27 cellular contexts compared by ENCODE assay signal in genomic region chr14:54480830-54481562, GRCh38. TPM values are rescaled to one million over a fixed set of nuclear protein-coding genes. Genes with fewer than 3 reads are reported as not detected.
DNase-seq lines count a peak whose midpoint lies in the region; ATAC-seq, FAIRE-seq and TF ChIP-seq lines count a peak whose summit lies in the region.
"Had no signal": no experiment of that assay in that cellular context is flagged by ENCODE, and none has a peak within 500 bp of the region (broad histone marks: within the 10 kb centered on the region; RNA-seq: fewer than 3 reads in every experiment).

No MANE protein-coding gene starts in this region.

- no peaks in the 10 kb centered on the region for H3K9me3 Mint-ChIP-seq in endodermal cell
- H3K9me3 Mint-ChIP-seq: activated CD4-positive, alpha-beta memory T cell treated with anti-CD3 and anti-CD28 coated beads for 36 hours; activated T-helper 1 cell treated with anti-CD3 and anti-CD28 coated beads, Interleukin-12 subunit alpha, Interleukin-12 subunit beta, Interleukin-2, Interleukin-4 antibody, amounts not matched to agents 30 ng/mL and 10 ng/mL and 1 ng/mL, durations not matched to agents 14 hours and 24 hours and 36 hours; central memory CD8-positive, alpha-beta T cell; neural crest cell had no signal

- no peaks in the 10 kb centered on the region for H3K27me3 ChIP-seq in DOHH2 (ENCODE audit: control insufficient read depth, low read length)
- H3K27me3 ChIP-seq in endodermal cell (ENCODE audit: control insufficient read depth, insufficient read depth, low read length, poor library complexity, severe bottlenecking), result no peaks in the 10 kb centered on the region
- H3K27me3 ChIP-seq in osteoblast (ENCODE audit: insufficient read depth, low read length), result no peaks in the 10 kb centered on the region
- H3K27me3 ChIP-seq: BLaER1 had no signal

- TF ChIP-seq CTCF in DOHH2 (IDR thresholded peaks at IDR 0.05; ENCODE audit: low read depth, low read length, poor library complexity, severe bottlenecking) (no peak), LNCaP clone FGC (IDR thresholded peaks at IDR 0.05; ENCODE audit: control insufficient read depth, extremely low read depth, insufficient read depth) (peak; percentile 23; the same call in 1 of the 2 replicates), endodermal cell (conservative IDR thresholded peaks at IDR 0.05) (peak; percentile 35), osteoblast (IDR thresholded peaks at IDR 0.05; ENCODE audit: extremely low read depth, low read depth, low read length) (no peak)

- no peaks in the 10 kb centered on the region for H3K9me3 ChIP-seq in DOHH2 (ENCODE audit: control insufficient read depth, insufficient read depth, low read length)
- no peaks in the 10 kb centered on the region for H3K9me3 ChIP-seq in endodermal cell (ENCODE audit: control insufficient read depth, low read length)
- H3K9me3 ChIP-seq in osteoblast (ENCODE audit: low read depth, low read length), result no peaks in the 10 kb centered on the region

- FAIRE-seq in GM12892 (lab: Jason Lieb, UNC), result no peak
- FAIRE-seq: urothelium cell line had no signal

- H3K27me3 Mint-ChIP-seq in endodermal cell (ENCODE audit: insufficient read depth), result no peaks in the 10 kb centered on the region
- H3K27me3 Mint-ChIP-seq: activated CD4-positive, alpha-beta memory T cell treated with anti-CD3 and anti-CD28 coated beads for 36 hours; central memory CD8-positive, alpha-beta T cell; T-helper 17 cell had no signal

- TF ChIP-seq POLR2A in GM12892 (IDR thresholded peaks at IDR 0.05; ENCODE audit: low read depth, low read length), result no peak

- H3K4me1 ChIP-seq in DOHH2 (ENCODE audit: control insufficient read depth, low read length) (peaks cover 64% of the 10 kb centered on the region), endodermal cell (ENCODE audit: control insufficient read depth, insufficient read depth, low read length) (peaks cover 5% of the 10 kb centered on the region), osteoblast (ENCODE audit: insufficient read depth, low read length) (peaks cover 29% of the 10 kb centered on the region)

- H3K4me3 ChIP-seq in DOHH2 (ENCODE audit: low read length), result peak overlapping the region; percentile 4; the same call in 1 of the 2 replicates
- peak overlapping the region; percentile 12; the same call in 1 of the 2 replicates for H3K4me3 ChIP-seq in LNCaP clone FGC (ENCODE audit: low read depth, low read length)
- no peak overlapping the region for H3K4me3 ChIP-seq in endodermal cell (ENCODE audit: low read length)
- no peak overlapping the region for H3K4me3 ChIP-seq in osteoblast (ENCODE audit: insufficient read depth, low read length)
- H3K4me3 ChIP-seq: BLaER1, skin epidermis had no signal

- no peak overlapping the region for H2AFZ ChIP-seq in osteoblast (ENCODE audit: low read length)

- H3K27ac ChIP-seq in DOHH2 (ENCODE audit: low read depth, low read length) (0 out of 2 replicates have a peak overlapping the region, but pooled peaks have one; percentile 2), endodermal cell (ENCODE audit: low read depth, low read length) (no peak overlapping the region), osteoblast (ENCODE audit: low read depth, low read length) (peak overlapping the region; percentile 40)
- H3K27ac ChIP-seq: BLaER1, skin epidermis had no signal

- no peak overlapping the region for H3K4me3 Mint-ChIP-seq in endodermal cell
- H3K4me3 Mint-ChIP-seq: activated CD4-positive, alpha-beta memory T cell treated with anti-CD3 and anti-CD28 coated beads for 36 hours; activated T-helper 1 cell treated with anti-CD3 and anti-CD28 coated beads, Interleukin-12 subunit alpha, Interleukin-12 subunit beta, Interleukin-2, Interleukin-4 antibody, amounts not matched to agents 30 ng/mL and 10 ng/mL and 1 ng/mL, durations not matched to agents 14 hours and 24 hours and 36 hours; central memory CD8-positive, alpha-beta T cell; neural crest cell; T-helper 17 cell had no signal

- H3K4me1 Mint-ChIP-seq in endodermal cell, result peaks cover 19% of the 10 kb centered on the region

- H3K9ac ChIP-seq in endodermal cell (ENCODE audit: extremely low read depth, low read length, poor library complexity, severe bottlenecking), result no peak overlapping the region
- H3K9ac ChIP-seq: BLaER1 had no signal

- 90 to 100% methylated on average over 2 to 3 of the region's 4 CpGs for WGBS in endodermal cell (ENCODE audit: insufficient coverage in 1 of 2, insufficient read length in 1 of 2), 2 experiments

- H3K4me2 ChIP-seq in DOHH2 (ENCODE audit: low read length) (peak overlapping the region; percentile 92), osteoblast (ENCODE audit: insufficient read depth, low read length) (no peak overlapping the region)
- H3K4me2 ChIP-seq: BLaER1 had no signal

- peaks cover 23% of the 10 kb centered on the region for H3F3A ChIP-seq in DOHH2 (ENCODE audit: control insufficient read depth, insufficient read depth)

- ATAC-seq in HG02798 (IDR thresholded peaks at IDR 0.05; ENCODE audit: poor library complexity, unreplicated experiment), result no peak
- ATAC-seq: HCT116, left colon, SK-N-SH treated with all-trans-retinoic acid at 6 μM for 48 hours, T-helper 17 cell had no signal

- H3K9me2 ChIP-seq in DOHH2 (replicated peaks; ENCODE audit: control insufficient read depth, low read length), result no peaks in the 10 kb centered on the region

- no peaks in the 10 kb centered on the region for H4K20me1 ChIP-seq in DOHH2 (ENCODE audit: control insufficient read depth, insufficient read depth, low read depth, low read length)
- peaks cover 4% of the 10 kb centered on the region for H4K20me1 ChIP-seq in osteoblast (ENCODE audit: insufficient read depth, low read length)

- H3K79me2 ChIP-seq in DOHH2 (ENCODE audit: control insufficient read depth, low read length) (peaks cover 53% of the 10 kb centered on the region), osteoblast (ENCODE audit: insufficient read depth, low read length) (peaks cover 63% of the 10 kb centered on the region)

- H3K36me3 Mint-ChIP-seq in endodermal cell (ENCODE audit: low read depth), result peaks cover 44% of the 10 kb centered on the region

- H3K27ac Mint-ChIP-seq in endodermal cell, result no peak overlapping the region
- H3K27ac Mint-ChIP-seq: activated CD4-positive, alpha-beta memory T cell treated with anti-CD3 and anti-CD28 coated beads for 36 hours; activated T-helper 1 cell treated with anti-CD3 and anti-CD28 coated beads, Interleukin-12 subunit alpha, Interleukin-12 subunit beta, Interleukin-2, Interleukin-4 antibody, amounts not matched to agents 30 ng/mL and 10 ng/mL and 1 ng/mL, durations not matched to agents 14 hours and 24 hours and 36 hours; T-helper 17 cell had no signal

- H3K36me3 ChIP-seq in DOHH2 (ENCODE audit: control insufficient read depth, low read length) (peaks cover 74% of the 10 kb centered on the region), endodermal cell (ENCODE audit: control insufficient read depth, insufficient read depth, low read length) (peaks cover 72% of the 10 kb centered on the region), osteoblast (ENCODE audit: insufficient read depth, low read length) (peaks cover 33% of the 10 kb centered on the region)

- DNase-seq in LNCaP clone FGC (ENCODE audit: low read depth) (no peak), endodermal cell (no peak), osteoblast (ENCODE audit: insufficient read length, low spot score, missing footprints) (no peak), nucleus accumbens (lab: John Stamatoyannopoulos, UW) (no peak), GM12892 (ENCODE audit: insufficient read length) (no peak)
- DNase-seq: activated CD4-positive, alpha-beta memory T cell treated with anti-CD3 and anti-CD28 coated beads for 36 hours; activated CD8-positive, alpha-beta memory T cell treated with anti-CD3 and anti-CD28 coated beads, Interleukin-2, amount 50 U/mL, for 4 hours; activated naive CD4-positive, alpha-beta T cell treated with Interleukin-2 at 50 U/mL for 16 hours; DMS53; GF-D8; hypothalamus; left colon; NCI-H1092; NCI-H1694 treated with DMSO at 0.1 percent for 48 hours; NCI-H510A; stimulated activated naive CD4-positive, alpha-beta T cell treated with Interleukin-2 at 50 U/mL for 16 hours; T-helper 17 cell had no signal

RNA-seq across cellular contexts. Expression of gene GMFB, which starts 7.8 kb away (rescaled TPM):
- total RNA-seq in endodermal cell, result 10 to 100 TPM; 86.2 to 96.5 TPM
- 75.0 TPM for polyA plus RNA-seq in endodermal cell (2013, experiment 1 of 2)
- polyA plus RNA-seq in endodermal cell (2013, experiment 2 of 2), result 72.1 TPM
- total RNA-seq in osteoblast, result 77.2 and 98.8 TPM in 2 replicates
- polyA plus RNA-seq in GM12892 (2012; ENCODE audit: missing spikeins), result 30.9 TPM

RNA-seq across cellular contexts. Expression of gene CGRRF1, which starts 28.7 kb away (rescaled TPM):
- total RNA-seq in endodermal cell (10 to 100 TPM; 17.8 to 19.3 TPM), osteoblast (15.9 and 17.4 TPM in 2 replicates)
- 23.1 TPM for polyA plus RNA-seq in endodermal cell (2013, experiment 1 of 2)
- polyA plus RNA-seq in endodermal cell (2013, experiment 2 of 2), result 26.7 TPM
- polyA plus RNA-seq in GM12892 (2012; ENCODE audit: missing spikeins), result 12.3 TPM

RNA-seq across cellular contexts. Expression of gene CNIH1, which starts 39.8 kb away (rescaled TPM):
- 10 to 100 TPM; 77.9 to 82.7 TPM for total RNA-seq in endodermal cell
- 146 TPM for polyA plus RNA-seq in endodermal cell (2013, experiment 1 of 2)
- polyA plus RNA-seq in endodermal cell (2013, experiment 2 of 2), result 128 TPM
- total RNA-seq in osteoblast, result 153 and 220 TPM in 2 replicates
- 84.4 TPM for polyA plus RNA-seq in GM12892 (2012; ENCODE audit: missing spikeins)

Comparison
In these comparisons a context has a peak if more than half of its experiments do, and no peak if none do; other contexts are left out.
1. H3K4me3 ChIP-seq: peak in DOHH2 (single experiment) and LNCaP clone FGC (single experiment); none in endodermal cell (single experiment) and osteoblast (single experiment).
2. CTCF ChIP-seq: peak in LNCaP clone FGC (single experiment) and endodermal cell (single experiment); none in DOHH2 (single experiment) and osteoblast (single experiment).